In genomic region chr17:34562387-34562786, GRCh38 we compare ENCODE assay signal across 1 cellular context.
TF ChIP-seq lines count a peak whose summit lies in the region.

No MANE protein-coding gene starts in this region.

TF ChIP-seq in SK-N-SH, 30 proteins besides CTCF, POLR2A, EP300 and RAD21 (continued from another document):
- TF ChIP-seq EZH2phosphoT487 (IDR thresholded peaks at IDR 0.05; ENCODE audit: borderline replicate concordance, low read depth) (no peak), MAX (IDR thresholded peaks at IDR 0.05; ENCODE audit: low read depth) (no peak), POLR2AphosphoS5 (IDR thresholded peaks at IDR 0.05; ENCODE audit: low read depth, low read length) (no peak)
